Comparison of ENCODE assay signal across 19 cellular contexts in the genomic region with DNA sequence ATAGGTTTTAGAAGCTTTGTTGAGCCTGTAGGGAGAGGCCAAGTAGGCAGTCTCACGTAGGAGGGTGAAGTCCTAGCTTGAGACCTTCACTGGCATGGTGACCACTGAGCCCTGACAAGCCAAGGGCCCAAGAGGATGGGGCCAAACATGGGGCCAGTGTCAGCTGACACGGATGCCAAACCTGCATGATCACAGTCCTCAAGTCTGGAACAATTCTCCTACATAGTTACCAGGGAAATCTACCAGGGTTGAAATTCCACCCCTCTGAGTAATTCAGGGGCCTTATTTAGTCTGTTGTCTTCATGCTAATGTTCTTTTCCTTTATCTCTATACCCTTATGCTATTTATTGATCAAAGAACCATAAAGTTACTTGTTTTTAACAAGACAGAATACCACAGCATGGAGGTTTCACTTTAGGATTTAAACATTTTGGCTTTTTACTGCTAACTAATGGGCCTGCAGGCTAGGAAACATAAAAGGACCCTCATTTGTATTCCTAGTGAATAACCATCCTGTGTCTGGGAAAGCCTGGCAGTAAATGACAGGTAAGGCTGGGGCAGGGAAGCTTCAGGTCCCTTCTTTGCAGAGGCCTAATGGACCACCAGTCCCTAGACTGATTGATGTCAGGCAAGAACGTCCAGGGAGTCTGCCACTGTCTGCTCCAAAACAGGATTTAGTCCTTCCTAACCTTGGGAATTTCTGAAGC.
DNase-seq lines count a peak whose midpoint lies in the region; ATAC-seq and TF ChIP-seq lines count a peak whose summit lies in the region.
"Had no signal": no experiment of that assay in that cellular context is flagged by ENCODE, and none has a peak within 500 bp of the region (broad histone marks: within the 10 kb centered on the region; RNA-seq: fewer than 3 reads in every experiment).

No MANE protein-coding gene starts in this region.

- DNase-seq in RPMI7951 (ENCODE audit: low read depth), result peak; percentile 21
- peak; percentile 29 for DNase-seq in fibroblast of mammary gland (ENCODE audit: low read depth)
- no peak for DNase-seq in osteocyte (ENCODE audit: extremely low spot score, unreplicated experiment)
- DNase-seq in NCI-H1092 treated with DMSO at 0.1 percent for 48 hours (lab: John Stamatoyannopoulos, UW), result no peak
- DNase-seq in A673 (ENCODE audit: low spot score), result no peak
- DNase-seq in T-cell, result no peak
- no peak for DNase-seq in SW480 (ENCODE audit: low spot score)
- DNase-seq: activated CD4-positive, alpha-beta T cell treated with anti-CD3 and anti-CD28 coated beads for 36 hours; activated naive CD4-positive, alpha-beta T cell treated with anti-CD3 and anti-CD28 coated beads, Interleukin-2, amount 10 ng/mL, durations not matched to agents 7 days and 5 days; Calu3; effector CD8-positive, alpha-beta T cell; GF-D8; NCI-H1436 treated with DMSO at 0.1 percent for 48 hours; SIG-M5; stomach had no signal

- peak overlapping the region in 9 of 11 experiments; percentile 22 to 72 (median 49); a peak in 18 of 22 replicates for H3K4me2 ChIP-seq in BLaER1 treated with 17β-estradiol and CSF1 and Interleukin-3, amounts not matched to agents 10 nM and 100 nM

- no peaks in the 10 kb centered on the region for H3K9me3 ChIP-seq in BLaER1 treated with 17β-estradiol and CSF1 and Interleukin-3, amounts not matched to agents 10 nM and 100 nM (replicated peaks in 1 of 11)
- H3K9me3 ChIP-seq in A673 (ENCODE audit: low read depth, low read length, poor library complexity, severe bottlenecking), result no peaks in the 10 kb centered on the region
- H3K9me3 ChIP-seq: breast epithelium, stomach had no signal

- H3K36me3 Mint-ChIP-seq in osteocyte (ENCODE audit: unreplicated experiment) (no peaks in the 10 kb centered on the region), T-cell (no peaks in the 10 kb centered on the region)
- H3K36me3 Mint-ChIP-seq: activated naive CD4-positive, alpha-beta T cell treated with anti-CD3 and anti-CD28 coated beads, Interleukin-2, amount 10 ng/mL, durations not matched to agents 7 days and 5 days had no signal

- no peaks in the 10 kb centered on the region for H3K9me3 Mint-ChIP-seq in osteocyte (ENCODE audit: unreplicated experiment)
- no peaks in the 10 kb centered on the region for H3K9me3 Mint-ChIP-seq in T-cell
- H3K9me3 Mint-ChIP-seq: activated naive CD4-positive, alpha-beta T cell treated with anti-CD3 and anti-CD28 coated beads, Interleukin-2, amount 10 ng/mL, durations not matched to agents 7 days and 5 days had no signal

- H3K4me3 Mint-ChIP-seq in osteocyte (ENCODE audit: unreplicated experiment) (no peak overlapping the region), T-cell (no peak overlapping the region)
- H3K4me3 Mint-ChIP-seq: activated CD4-positive, alpha-beta T cell treated with anti-CD3 and anti-CD28 coated beads for 36 hours; activated naive CD4-positive, alpha-beta T cell treated with anti-CD3 and anti-CD28 coated beads, Interleukin-2, amount 10 ng/mL, durations not matched to agents 7 days and 5 days; B cell had no signal

- CTCF ChIA-PET in A673 (lab: Charles Lee), result no interaction called here
- CTCF ChIA-PET in T-cell (lab: Charles Lee), result interaction anchor here in 1 of 2 donors (0.5 to 0.6 kb wide), 2 partner anchors 76 to 86 kb away, joined by 7 to 8 read pairs; no protein-coding TSS in a partner anchor

- H3K36me3 ChIP-seq in BLaER1 treated with 17β-estradiol and CSF1 and Interleukin-3, amounts not matched to agents 10 nM and 100 nM, result no peaks in the 10 kb centered on the region
- H3K36me3 ChIP-seq in A673 (ENCODE audit: insufficient read depth, low read length, poor library complexity, severe bottlenecking), result no peaks in the 10 kb centered on the region
- H3K36me3 ChIP-seq: breast epithelium, stomach had no signal

- H3K9ac ChIP-seq in BLaER1 treated with 17β-estradiol and CSF1 and Interleukin-3, amounts not matched to agents 10 nM and 100 nM, result no peak overlapping the region

- H3K27ac Mint-ChIP-seq in osteocyte (ENCODE audit: unreplicated experiment) (peak overlapping the region; percentile 17), T-cell (no peak overlapping the region)
- H3K27ac Mint-ChIP-seq: activated CD4-positive, alpha-beta T cell treated with anti-CD3 and anti-CD28 coated beads for 36 hours; activated naive CD4-positive, alpha-beta T cell treated with anti-CD3 and anti-CD28 coated beads, Interleukin-2, amount 10 ng/mL, durations not matched to agents 7 days and 5 days; B cell had no signal

- no TSS peak for BruUV-seq in A673 (replicated peaks; lab: Mats Ljungman, UMichigan)

- H3K27ac ChIP-seq in BLaER1 treated with 17β-estradiol and CSF1 and Interleukin-3, amounts not matched to agents 10 nM and 100 nM, result peak overlapping the region in 1 of 11 experiments; percentile 10; a peak in 2 of 22 replicates
- no peak overlapping the region for H3K27ac ChIP-seq in A673 (ENCODE audit: low read depth, low read length, poor library complexity, severe bottlenecking)
- H3K27ac ChIP-seq: breast epithelium had no signal

- ATAC-seq in T-cell (replicated peaks in 1 of 4), result no peak
- ATAC-seq: activated CD4-positive, alpha-beta T cell treated with anti-CD3 and anti-CD28 coated beads for 36 hours; left lobe of liver had no signal

- H3K4me3 ChIP-seq in BLaER1 treated with 17β-estradiol and CSF1 and Interleukin-3, amounts not matched to agents 10 nM and 100 nM, result no peak overlapping the region
- H3K4me3 ChIP-seq in fibroblast of mammary gland (ENCODE audit: control insufficient read depth, low read depth, low read length) (no peak overlapping the region), A673 (ENCODE audit: low read depth, low read length, poor library complexity, severe bottlenecking) (no peak overlapping the region)
- H3K4me3 ChIP-seq: breast epithelium, stomach had no signal

- intact Hi-C loops in A673 (cut with micrococcal nuclease; ENCODE audit: unreplicated experiment), result loop anchor here (5.0 to 10.0 kb wide), 2 partner anchors 143 to 550 kb away; no protein-coding TSS in a partner anchor

- no peaks in the 10 kb centered on the region for H4K20me1 ChIP-seq in BLaER1 treated with 17β-estradiol and CSF1 and Interleukin-3, amounts not matched to agents 10 nM and 100 nM

- H3K4me1 Mint-ChIP-seq in osteocyte (ENCODE audit: unreplicated experiment), result peaks cover 58% of the 10 kb centered on the region
- peaks cover 9 to 12% (median 9%) of the 10 kb centered on the region in 3 donors for H3K4me1 Mint-ChIP-seq in T-cell
- H3K4me1 Mint-ChIP-seq: activated naive CD4-positive, alpha-beta T cell treated with anti-CD3 and anti-CD28 coated beads, Interleukin-2, amount 10 ng/mL, durations not matched to agents 7 days and 5 days had no signal

- POLR2A ChIA-PET in A673 (lab: Charles Lee; ENCODE audit: low non-redundant PET) (no interaction called here), T-cell (lab: Charles Lee) (no interaction called here)

- H3K27me3 Mint-ChIP-seq in osteocyte (ENCODE audit: unreplicated experiment), result no peaks in the 10 kb centered on the region
- peaks cover 6 to 8% of the 10 kb centered on the region in 2 donors for H3K27me3 Mint-ChIP-seq in T-cell

- H3K4me1 ChIP-seq in BLaER1 treated with 17β-estradiol and CSF1 and Interleukin-3, amounts not matched to agents 10 nM and 100 nM, result peaks cover 42 to 78% (median 57%) of the 10 kb centered on the region in 10 experiments
- H3K4me1 ChIP-seq in A673 (ENCODE audit: insufficient read depth, low read length, poor library complexity, severe bottlenecking), result peaks cover 63% of the 10 kb centered on the region
- H3K4me1 ChIP-seq: breast epithelium had no signal

- TF ChIP-seq CTCF in fibroblast of mammary gland (conservative IDR thresholded peaks at IDR 0.05; ENCODE audit: control insufficient read depth, insufficient read depth, low read depth, low read length), result no peak
- no peak for TF ChIP-seq CTCF in osteocyte (IDR thresholded peaks at IDR 0.05)
- TF ChIP-seq CTCF in A673 (conservative IDR thresholded peaks at IDR 0.05; ENCODE audit: low read depth, low read length), result no peak

- H3K27me3 ChIP-seq in BLaER1 treated with 17β-estradiol and CSF1 and Interleukin-3, amounts not matched to agents 10 nM and 100 nM, result peaks cover 0 to 2% (median 0%) of the 10 kb centered on the region in 11 experiments; a peak in 6 of 22 replicates
- no peaks in the 10 kb centered on the region for H3K27me3 ChIP-seq in A673 (replicated peaks; ENCODE audit: insufficient read depth, low read depth, low read length, poor library complexity)
- H3K27me3 ChIP-seq: breast epithelium had no signal

Comparison
In these comparisons a context has a peak if more than half of its experiments do, and no peak if none do; other contexts are left out.
1. DNase-seq: peak in RPMI7951 (single experiment) and fibroblast of mammary gland (single experiment); none in osteocyte (single experiment), NCI-H1092 treated with DMSO at 0.1 percent for 48 hours (single experiment), A673 (single experiment), T-cell (0 of 34) and SW480 (single experiment).